In the genomic region with DNA sequence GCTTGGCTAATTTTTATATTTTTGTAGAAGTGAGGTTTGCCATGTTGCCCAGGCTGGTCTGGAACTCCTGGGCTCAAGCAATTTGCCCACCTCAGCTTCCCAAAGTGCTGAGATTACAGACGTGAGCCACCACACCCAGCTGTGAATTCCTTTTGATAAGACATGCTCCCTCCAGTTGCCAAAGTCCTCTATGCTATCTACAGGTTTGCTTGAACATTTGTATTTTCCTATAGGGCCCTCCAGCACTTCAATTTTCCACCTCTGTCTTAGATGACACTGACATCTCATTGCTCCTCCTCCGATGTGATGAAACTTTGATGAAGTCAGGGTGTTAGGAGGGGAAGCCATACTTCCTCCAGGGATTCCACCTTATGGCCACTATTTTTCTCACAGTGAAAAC, we compare ENCODE assay signal across 1 cellular context.
TF ChIP-seq lines count a peak whose summit lies in the region.

No MANE protein-coding gene starts in this region.

TF ChIP-seq in H1, 55 proteins besides CTCF, POLR2A, EP300 and RAD21:
- TF ChIP-seq HDAC6 (IDR thresholded peaks at IDR 0.05; ENCODE audit: low read depth, low read length) (no peak), SIRT6 (IDR thresholded peaks at IDR 0.05; ENCODE audit: low read length) (no peak), TAF7 (optimal IDR thresholded peaks at IDR 0.05; ENCODE audit: borderline replicate concordance, low read depth, low read length) (no peak), MAFK (IDR thresholded peaks at IDR 0.05; ENCODE audit: low read depth, low read length) (no peak), CBX5 (IDR thresholded peaks at IDR 0.05; ENCODE audit: low read depth, low read length) (no peak), SRF (IDR thresholded peaks at IDR 0.05; ENCODE audit: low read depth, low read length) (no peak), CHD1 (IDR thresholded peaks at IDR 0.05; ENCODE audit: low read depth, low read length) (no peak), CEBPB (IDR thresholded peaks at IDR 0.05; ENCODE audit: low read depth, low read length) (no peak), RFX5 (IDR thresholded peaks at IDR 0.05; ENCODE audit: borderline replicate concordance, low read depth, low read length) (no peak)
- TF ChIP-seq, protein P1, sequence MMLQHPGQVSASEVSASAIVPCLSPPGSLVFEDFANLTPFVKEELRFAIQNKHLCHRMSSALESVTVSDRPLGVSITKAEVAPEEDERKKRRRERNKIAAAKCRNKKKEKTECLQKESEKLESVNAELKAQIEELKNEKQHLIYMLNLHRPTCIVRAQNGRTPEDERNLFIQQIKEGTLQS (IDR thresholded peaks at IDR 0.05; ENCODE audit: insufficient read depth, low read depth, low read length), result no peak
TF ChIP-seq in H1: peak in this region for 0.
